Comparison of ENCODE assay signal across 1 cellular context in the genomic region with DNA sequence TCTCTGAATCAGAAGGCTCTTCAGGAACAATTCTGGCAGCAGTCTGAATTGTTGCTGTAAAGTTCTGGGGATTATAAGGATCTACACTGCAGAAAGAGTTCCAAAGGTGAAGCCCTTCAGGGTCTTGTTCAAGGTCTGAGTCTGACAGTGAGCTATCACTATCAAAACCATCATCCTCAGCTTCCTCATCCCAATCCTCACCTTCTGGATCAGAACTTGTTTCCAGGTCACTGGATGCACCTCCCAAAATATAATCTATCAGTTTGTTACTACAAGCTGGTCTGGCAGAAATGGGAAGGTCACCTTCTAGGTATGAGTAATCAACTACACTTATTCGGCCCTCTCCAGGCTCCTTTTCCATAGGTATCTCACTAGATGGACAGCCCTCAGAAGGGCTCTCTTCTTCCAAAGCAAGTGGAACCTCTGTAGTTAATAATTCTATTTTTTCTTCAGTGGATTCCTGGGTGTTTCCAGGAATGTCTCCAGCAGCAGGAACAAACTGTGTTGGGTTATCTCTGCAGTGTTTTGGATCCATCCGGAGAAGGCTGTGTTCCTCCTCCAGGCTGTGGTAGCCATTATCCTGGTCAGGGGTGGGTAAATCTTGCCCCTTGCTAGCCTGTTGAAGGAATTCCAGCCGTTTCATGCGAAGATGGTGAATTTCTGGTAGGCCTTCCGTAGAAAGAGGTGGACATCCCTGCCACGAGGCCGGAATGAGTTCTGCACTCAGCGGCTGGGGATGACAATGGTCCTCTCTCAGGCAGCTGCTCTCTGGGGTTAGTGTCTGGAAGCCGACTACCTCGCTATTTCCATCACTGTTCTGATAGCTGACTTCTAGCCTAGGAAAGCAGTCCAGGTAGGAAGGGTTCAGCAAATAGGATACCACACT.
TF ChIP-seq lines count a peak whose summit lies in the region.

No MANE protein-coding gene starts in this region.

TF ChIP-seq in GM23338, 12 proteins besides CTCF, POLR2A, EP300 and RAD21 (continued from another document):
- TF ChIP-seq, protein P1, sequence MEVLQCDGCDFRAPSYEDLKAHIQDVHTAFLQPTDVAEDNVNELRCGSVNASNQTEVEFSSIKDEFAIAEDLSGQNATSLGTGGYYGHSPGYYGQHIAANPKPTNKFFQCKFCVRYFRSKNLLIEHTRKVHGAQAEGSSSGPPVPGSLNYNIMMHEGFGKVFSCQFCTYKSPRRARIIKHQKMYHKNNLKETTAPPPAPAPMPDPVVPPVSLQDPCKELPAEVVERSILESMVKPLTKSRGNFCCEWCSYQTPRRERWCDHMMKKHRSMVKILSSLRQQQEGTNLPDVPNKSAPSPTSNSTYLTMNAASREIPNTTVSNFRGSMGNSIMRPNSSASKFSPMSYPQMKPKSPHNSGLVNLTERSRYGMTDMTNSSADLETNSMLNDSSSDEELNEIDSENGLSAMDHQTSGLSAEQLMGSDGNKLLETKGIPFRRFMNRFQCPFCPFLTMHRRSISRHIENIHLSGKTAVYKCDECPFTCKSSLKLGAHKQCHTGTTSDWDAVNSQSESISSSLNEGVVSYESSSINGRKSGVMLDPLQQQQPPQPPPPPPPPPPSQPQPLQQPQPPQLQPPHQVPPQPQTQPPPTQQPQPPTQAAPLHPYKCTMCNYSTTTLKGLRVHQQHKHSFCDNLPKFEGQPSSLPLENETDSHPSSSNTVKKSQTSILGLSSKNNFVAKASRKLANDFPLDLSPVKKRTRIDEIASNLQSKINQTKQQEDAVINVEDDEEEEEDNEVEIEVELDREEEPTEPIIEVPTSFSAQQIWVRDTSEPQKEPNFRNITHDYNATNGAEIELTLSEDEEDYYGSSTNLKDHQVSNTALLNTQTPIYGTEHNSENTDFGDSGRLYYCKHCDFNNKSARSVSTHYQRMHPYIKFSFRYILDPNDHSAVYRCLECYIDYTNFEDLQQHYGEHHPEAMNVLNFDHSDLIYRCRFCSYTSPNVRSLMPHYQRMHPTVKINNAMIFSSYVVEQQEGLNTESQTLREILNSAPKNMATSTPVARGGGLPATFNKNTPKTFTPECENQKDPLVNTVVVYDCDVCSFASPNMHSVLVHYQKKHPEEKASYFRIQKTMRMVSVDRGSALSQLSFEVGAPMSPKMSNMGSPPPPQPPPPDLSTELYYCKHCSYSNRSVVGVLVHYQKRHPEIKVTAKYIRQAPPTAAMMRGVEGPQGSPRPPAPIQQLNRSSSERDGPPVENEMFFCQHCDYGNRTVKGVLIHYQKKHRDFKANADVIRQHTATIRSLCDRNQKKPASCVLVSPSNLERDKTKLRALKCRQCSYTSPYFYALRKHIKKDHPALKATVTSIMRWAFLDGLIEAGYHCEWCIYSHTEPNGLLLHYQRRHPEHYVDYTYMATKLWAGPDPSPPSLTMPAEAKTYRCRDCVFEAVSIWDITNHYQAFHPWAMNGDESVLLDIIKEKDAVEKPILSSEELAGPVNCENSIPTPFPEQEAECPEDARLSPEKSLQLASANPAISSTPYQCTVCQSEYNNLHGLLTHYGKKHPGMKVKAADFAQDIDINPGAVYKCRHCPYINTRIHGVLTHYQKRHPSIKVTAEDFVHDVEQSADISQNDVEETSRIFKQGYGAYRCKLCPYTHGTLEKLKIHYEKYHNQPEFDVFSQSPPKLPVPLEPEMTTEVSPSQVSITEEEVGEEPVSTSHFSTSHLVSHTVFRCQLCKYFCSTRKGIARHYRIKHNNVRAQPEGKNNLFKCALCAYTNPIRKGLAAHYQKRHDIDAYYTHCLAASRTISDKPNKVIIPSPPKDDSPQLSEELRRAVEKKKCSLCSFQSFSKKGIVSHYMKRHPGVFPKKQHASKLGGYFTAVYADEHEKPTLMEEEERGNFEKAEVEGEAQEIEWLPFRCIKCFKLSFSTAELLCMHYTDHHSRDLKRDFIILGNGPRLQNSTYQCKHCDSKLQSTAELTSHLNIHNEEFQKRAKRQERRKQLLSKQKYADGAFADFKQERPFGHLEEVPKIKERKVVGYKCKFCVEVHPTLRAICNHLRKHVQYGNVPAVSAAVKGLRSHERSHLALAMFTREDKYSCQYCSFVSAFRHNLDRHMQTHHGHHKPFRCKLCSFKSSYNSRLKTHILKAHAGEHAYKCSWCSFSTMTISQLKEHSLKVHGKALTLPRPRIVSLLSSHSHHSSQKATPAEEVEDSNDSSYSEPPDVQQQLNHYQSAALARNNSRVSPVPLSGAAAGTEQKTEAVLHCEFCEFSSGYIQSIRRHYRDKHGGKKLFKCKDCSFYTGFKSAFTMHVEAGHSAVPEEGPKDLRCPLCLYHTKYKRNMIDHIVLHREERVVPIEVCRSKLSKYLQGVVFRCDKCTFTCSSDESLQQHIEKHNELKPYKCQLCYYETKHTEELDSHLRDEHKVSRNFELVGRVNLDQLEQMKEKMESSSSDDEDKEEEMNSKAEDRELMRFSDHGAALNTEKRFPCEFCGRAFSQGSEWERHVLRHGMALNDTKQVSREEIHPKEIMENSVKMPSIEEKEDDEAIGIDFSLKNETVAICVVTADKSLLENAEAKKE (CRISPR knock-in tag; IDR thresholded peaks at IDR 0.05) = no peak
- TF ChIP-seq JUNB (IDR thresholded peaks at IDR 0.05; ENCODE audit: unreplicated experiment) (no peak), ZNF331 (CRISPR knock-in tag; IDR thresholded peaks at IDR 0.05; ENCODE audit: low read depth) (no peak), NANOG (IDR thresholded peaks at IDR 0.05; ENCODE audit: borderline replicate concordance) (no peak), STAT1 (IDR thresholded peaks at IDR 0.05; ENCODE audit: unreplicated experiment) (no peak), EZH2 (IDR thresholded peaks at IDR 0.05; ENCODE audit: low read depth, unreplicated experiment) (no peak)
- TF ChIP-seq, protein P2, sequence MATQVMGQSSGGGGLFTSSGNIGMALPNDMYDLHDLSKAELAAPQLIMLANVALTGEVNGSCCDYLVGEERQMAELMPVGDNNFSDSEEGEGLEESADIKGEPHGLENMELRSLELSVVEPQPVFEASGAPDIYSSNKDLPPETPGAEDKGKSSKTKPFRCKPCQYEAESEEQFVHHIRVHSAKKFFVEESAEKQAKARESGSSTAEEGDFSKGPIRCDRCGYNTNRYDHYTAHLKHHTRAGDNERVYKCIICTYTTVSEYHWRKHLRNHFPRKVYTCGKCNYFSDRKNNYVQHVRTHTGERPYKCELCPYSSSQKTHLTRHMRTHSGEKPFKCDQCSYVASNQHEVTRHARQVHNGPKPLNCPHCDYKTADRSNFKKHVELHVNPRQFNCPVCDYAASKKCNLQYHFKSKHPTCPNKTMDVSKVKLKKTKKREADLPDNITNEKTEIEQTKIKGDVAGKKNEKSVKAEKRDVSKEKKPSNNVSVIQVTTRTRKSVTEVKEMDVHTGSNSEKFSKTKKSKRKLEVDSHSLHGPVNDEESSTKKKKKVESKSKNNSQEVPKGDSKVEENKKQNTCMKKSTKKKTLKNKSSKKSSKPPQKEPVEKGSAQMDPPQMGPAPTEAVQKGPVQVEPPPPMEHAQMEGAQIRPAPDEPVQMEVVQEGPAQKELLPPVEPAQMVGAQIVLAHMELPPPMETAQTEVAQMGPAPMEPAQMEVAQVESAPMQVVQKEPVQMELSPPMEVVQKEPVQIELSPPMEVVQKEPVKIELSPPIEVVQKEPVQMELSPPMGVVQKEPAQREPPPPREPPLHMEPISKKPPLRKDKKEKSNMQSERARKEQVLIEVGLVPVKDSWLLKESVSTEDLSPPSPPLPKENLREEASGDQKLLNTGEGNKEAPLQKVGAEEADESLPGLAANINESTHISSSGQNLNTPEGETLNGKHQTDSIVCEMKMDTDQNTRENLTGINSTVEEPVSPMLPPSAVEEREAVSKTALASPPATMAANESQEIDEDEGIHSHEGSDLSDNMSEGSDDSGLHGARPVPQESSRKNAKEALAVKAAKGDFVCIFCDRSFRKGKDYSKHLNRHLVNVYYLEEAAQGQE (IDR thresholded peaks at IDR 0.05; ENCODE audit: unreplicated experiment) = no peak
